In genomic region chr3:157746391-157746790, GRCh38 we compare ENCODE assay signal across 21 cellular contexts.
"Had no signal": no experiment of that assay in that cellular context is flagged by ENCODE, and none has a peak within 500 bp of the region (broad histone marks: within the 10 kb centered on the region; RNA-seq: fewer than 3 reads in every experiment).

No MANE protein-coding gene starts in this region.

- H3K36me3 ChIP-seq: left lung, sigmoid colon, stomach had no signal

- DNase-seq: activated CD4-positive, alpha-beta T cell treated with anti-CD3 and anti-CD28 coated beads, Interleukin-2, amount 50 U/mL, for 1 hour; activated CD8-positive, alpha-beta memory T cell treated with anti-CD3 and anti-CD28 coated beads for 24 hours; activated CD8-positive, alpha-beta memory T cell treated with anti-CD3 and anti-CD28 coated beads, Interleukin-2, amount 50 U/mL, for 48 hours; activated effector memory CD4-positive, alpha-beta T cell treated with Interleukin-2 at 50 U/mL for 16 hours; activated naive CD4-positive, alpha-beta T cell treated with anti-CD3 and anti-CD28 coated beads, Interleukin-2, amount 10 ng/mL, durations not matched to agents 7 days and 5 days; activated naive CD8-positive, alpha-beta T cell treated with anti-CD3 and anti-CD28 coated beads, Interleukin-2, amount 50 U/mL, for 24 hours; activated T-cell treated with anti-CD3 and anti-CD28 coated beads, Interleukin-2, amount 50 U/mL, for 48 hours; aorta; erythroblast; islet precursor cell; left lung; midbrain; sigmoid colon; stimulated activated CD4-positive, alpha-beta T cell treated with anti-CD3 and anti-CD28 coated beads, Interleukin-4, amount 100 ng/mL, for 24 hours; stomach; T1000 had no signal

- H3K9ac ChIP-seq: parathyroid adenoma had no signal

- H3K4me3 ChIP-seq: coronary artery, hepatocyte, left lung, sigmoid colon, stomach had no signal

- ATAC-seq: activated CD4-positive, CD25-positive, alpha-beta regulatory T cell treated with anti-CD3 and anti-CD28 coated beads, Interleukin-2, amount 50 U/mL, for 24 hours; activated naive CD8-positive, alpha-beta T cell treated with anti-CD3 and anti-CD28 coated beads, Interleukin-2, amount 50 U/mL, for 24 hours; left lung; stimulated activated effector memory CD8-positive, alpha-beta T cell treated with anti-CD3 and anti-CD28 coated beads, Interleukin-12 subunit alpha, Interleukin-12 subunit beta, amount 100 ng/mL, for 72 hours had no signal

- H2AFZ ChIP-seq: hepatocyte, parathyroid adenoma had no signal

- H3K27ac ChIP-seq: coronary artery, hepatocyte, left lung, parathyroid adenoma, sigmoid colon, stomach had no signal

- H3K27me3 ChIP-seq: hepatocyte, left lung, sigmoid colon, stomach had no signal

- H3K4me1 ChIP-seq: left lung, parathyroid adenoma, sigmoid colon, stomach had no signal

- H3K4me2 ChIP-seq: hepatocyte had no signal
